In genomic region chr2:159755014-159755413, GRCh38 we compare ENCODE assay signal across 12 cellular contexts. TPM values are rescaled to one million over a fixed set of nuclear protein-coding genes. Genes with fewer than 3 reads are reported as not detected.
A peak's percentile ranks its signal among the peaks of the same experiment; 100 is the strongest.
DNase-seq lines count a peak whose midpoint lies in the region; ATAC-seq, FAIRE-seq and TF ChIP-seq lines count a peak whose summit lies in the region.
"Had no signal": no experiment of that assay in that cellular context is flagged by ENCODE, and none has a peak within 500 bp of the region (broad histone marks: within the 10 kb centered on the region; RNA-seq: fewer than 3 reads in every experiment).

No MANE protein-coding gene starts in this region.

- no peak overlapping the region for H3K4me2 ChIP-seq in PC-9
- H3K4me2 ChIP-seq in keratinocyte (ENCODE audit: control insufficient read depth, extremely low read depth, insufficient read depth, low read depth, low read length) = no peak overlapping the region
- H3K4me2 ChIP-seq: BLaER1 had no signal

- peaks cover 37% of the 10 kb centered on the region for H3K36me3 ChIP-seq in PC-9 (ENCODE audit: low read depth)
- peaks cover 13 to 23% of the 10 kb centered on the region in 2 experiments for H3K36me3 ChIP-seq in keratinocyte (ENCODE audit: control insufficient read depth in 2 of 2, extremely low read depth in 1 of 2, insufficient read depth in 2 of 2, low read length in 2 of 2)

- no peak for DNase-seq in Right ventricle myocardium superior
- DNase-seq in cardiac septum (ENCODE audit: low spot score) = no peak
- no peak for DNase-seq in GM12892 (ENCODE audit: insufficient read length)
- DNase-seq in PC-9 = no peak
- no peak for DNase-seq in keratinocyte (ENCODE audit: low read depth, low spot score)
- DNase-seq in kidney tubule cell (ENCODE audit: low spot score) = no peak
- DNase-seq in stimulated activated naive CD4-positive, alpha-beta T cell (lab: John Stamatoyannopoulos, UW) = no peak
- no peak for DNase-seq in dedifferentiated amniotic fluid mesenchymal stem cell (ENCODE audit: extremely low spot score)
- DNase-seq: AML-193 had no signal

- BruUV-seq in PC-9 (replicated peaks; lab: Mats Ljungman, UMichigan) = no TSS peak

- ATAC-seq in Right ventricle myocardium superior (ENCODE audit: poor library complexity) = peak; percentile 22

- H3K9me3 ChIP-seq in PC-9 (ENCODE audit: insufficient read depth, low read depth) = no peaks in the 10 kb centered on the region
- no peaks in the 10 kb centered on the region for H3K9me3 ChIP-seq in keratinocyte (ENCODE audit: control insufficient read depth, low read depth, low read length)
- H3K9me3 ChIP-seq: BLaER1 had no signal

- no peak overlapping the region for H3K9ac ChIP-seq in keratinocyte (ENCODE audit: control insufficient read depth, extremely low read depth, insufficient read depth, low read length)
- H3K9ac ChIP-seq: BLaER1, GM23248 had no signal

- no peaks in the 10 kb centered on the region for H3K9me2 ChIP-seq in PC-9 (ENCODE audit: insufficient read depth)

- H3K4me1 ChIP-seq in PC-9 (replicated peaks; ENCODE audit: insufficient read depth) (peaks cover 14% of the 10 kb centered on the region; the same call in 1 of the 2 replicates), keratinocyte (ENCODE audit: control insufficient read depth, extremely low read depth, insufficient read depth, low read length) (peaks cover 20% of the 10 kb centered on the region)
- H3K4me1 ChIP-seq: BLaER1 had no signal

- H2AFZ ChIP-seq in PC-9 = no peak overlapping the region
- no peak overlapping the region for H2AFZ ChIP-seq in keratinocyte (ENCODE audit: control insufficient read depth, low read length)
- H2AFZ ChIP-seq: GM23248 had no signal

- no peak for TF ChIP-seq POLR2A in GM12892 (IDR thresholded peaks at IDR 0.05; ENCODE audit: low read depth, low read length)

- peaks cover 11% of the 10 kb centered on the region; the same call in 1 of the 2 replicates for H3F3A ChIP-seq in PC-9 (ENCODE audit: insufficient read depth, low read depth)

- FAIRE-seq in GM12892 (lab: Jason Lieb, UNC) (peak; percentile 17), keratinocyte (lab: Jason Lieb, UNC) (peak; percentile 46)
- FAIRE-seq: GM18507 had no signal

- no peaks in the 10 kb centered on the region for H3K9me1 ChIP-seq in keratinocyte (ENCODE audit: control insufficient read depth, extremely low read depth, insufficient read depth, low read length)

- H3K79me2 ChIP-seq in PC-9 (ENCODE audit: low read depth) (peaks cover 35% of the 10 kb centered on the region), keratinocyte (ENCODE audit: control insufficient read depth, insufficient read depth, low read length) (peaks cover 63% of the 10 kb centered on the region)

- CTCF ChIA-PET in PC-9 (lab: Charles Lee) = interaction anchor here (0.5 kb wide), 1 partner anchor 185 kb away, joined by 3 read pairs; no protein-coding TSS in a partner anchor

- H3K27me3 ChIP-seq in PC-9 (ENCODE audit: insufficient read depth, low read depth) (no peaks in the 10 kb centered on the region), keratinocyte (ENCODE audit: control insufficient read depth, extremely low read depth, insufficient read depth, low read length) (no peaks in the 10 kb centered on the region)
- H3K27me3 ChIP-seq: BLaER1 had no signal

- H3K27ac ChIP-seq in PC-9 (peak overlapping the region; percentile 45; the same call in 1 of the 2 replicates), keratinocyte (ENCODE audit: control insufficient read depth, insufficient read depth, low read length) (peak overlapping the region; percentile 50)
- H3K27ac ChIP-seq: BLaER1 had no signal

- H3K4me3 ChIP-seq in PC-9 = no peak overlapping the region
- H3K4me3 ChIP-seq in keratinocyte (ENCODE audit: control insufficient read depth in 2 of 3, extremely low read depth in 1 of 3, insufficient read depth in 2 of 3, low read depth in 1 of 3, low read length in 3 of 3) = no peak overlapping the region
- H3K4me3 ChIP-seq: BLaER1, GM23248 had no signal

- POLR2A ChIA-PET in PC-9 (lab: Charles Lee; ENCODE audit: unreplicated experiment) = no interaction called here

- dilution Hi-C loops in keratinocyte (cut with MboI; ENCODE audit: extremely low pct_ligation_motif_present, low sequenced_read_pairs) = no loop called here

- H4K20me1 ChIP-seq in PC-9 (ENCODE audit: insufficient read depth) (peaks cover 14% of the 10 kb centered on the region; the same call in 1 of the 2 replicates), keratinocyte (ENCODE audit: control insufficient read depth, extremely low read depth, insufficient read depth, low read length) (peaks cover 14% of the 10 kb centered on the region)

- intact Hi-C loops in Right ventricle myocardium superior (cut with DNase I) = no loop called here
- intact Hi-C loops in cardiac septum (cut with DNase I) = no loop called here
- intact Hi-C loops in PC-9 (cut with micrococcal nuclease; ENCODE audit: unreplicated experiment) = no loop called here

- TF ChIP-seq CTCF in PC-9 (conservative IDR thresholded peaks at IDR 0.05) (no peak), keratinocyte (optimal IDR thresholded peaks at IDR 0.05 in 1 of 3, IDR thresholded peaks at IDR 0.05 in 1 of 3, conservative IDR thresholded peaks at IDR 0.05 in 1 of 3; ENCODE audit: extremely low read depth in 1 of 3, insufficient read depth in 2 of 3, low read length in 3 of 3) (no peak)

RNA-seq across cellular contexts. Expression of gene MARCHF7, which starts 42.7 kb away (rescaled TPM):
- total RNA-seq in Right ventricle myocardium superior (70.7 TPM), cardiac septum (86.5 TPM), PC-9 (2021) (33.2 and 38.3 TPM in 2 replicates)
- polyA plus RNA-seq in GM12892 (2012; ENCODE audit: missing spikeins) = 85.7 TPM
- 52.0 to 89.4 TPM (median 52.9 TPM) in 3 replicates for polyA plus RNA-seq in keratinocyte
- polyA plus RNA-seq in keratinocyte (2011; ENCODE audit: low read depth) = 100.0 TPM
- 27.6 and 68.4 TPM in 2 replicates for polyA plus RNA-seq in keratinocyte (2011; cell fraction: cytosol; rRNA removed)
- 90.1 and 127 TPM in 2 replicates for polyA plus RNA-seq in keratinocyte (2011; cell fraction: nucleus; rRNA removed)
- polyA plus RNA-seq in keratinocyte (2012; ENCODE audit: low replicate concordance) = 69.9 and 70.9 TPM in 2 replicates
- 16.1 to 70.5 TPM (median 33.6 TPM) in 3 replicates for polyA minus RNA-seq in keratinocyte
- polyA minus RNA-seq in keratinocyte (2011; cell fraction: cytosol; rRNA and poly(A)+ RNA removed) = 44.9 TPM
- polyA minus RNA-seq in keratinocyte (2011; cell fraction: nucleus; rRNA and poly(A)+ RNA removed) = 58.0 and 123 TPM in 2 replicates

RNA-seq across cellular contexts. Expression of gene CD302, which starts 43.0 kb away (rescaled TPM):
- total RNA-seq in Right ventricle myocardium superior = 19.7 TPM
- total RNA-seq in cardiac septum = 10.8 TPM
- 2.2 TPM for polyA plus RNA-seq in GM12892 (2012; ENCODE audit: missing spikeins)
- total RNA-seq in PC-9 (2021) = 1.5 and 2.6 TPM in 2 replicates
- 0.08 to 0.48 TPM (median 0.20 TPM) in 3 replicates for polyA plus RNA-seq in keratinocyte
- not detected for polyA plus RNA-seq in keratinocyte (2011; ENCODE audit: low read depth)
- polyA plus RNA-seq in keratinocyte (2011; cell fraction: cytosol; rRNA removed) = 0.04 and 0.07 TPM in 2 replicates
- 0.06 and 0.07 TPM in 2 replicates for polyA plus RNA-seq in keratinocyte (2011; cell fraction: nucleus; rRNA removed)
- 0.27 and 0.30 TPM in 2 replicates for polyA plus RNA-seq in keratinocyte (2012; ENCODE audit: low replicate concordance)
- 0.07 to 0.16 TPM in 2 of 3 replicates, not detected in the other for polyA minus RNA-seq in keratinocyte
- not detected for polyA minus RNA-seq in keratinocyte (2011; cell fraction: cytosol; rRNA and poly(A)+ RNA removed)
- 0.16 TPM in 1 of 2 replicates, not detected in the other for polyA minus RNA-seq in keratinocyte (2011; cell fraction: nucleus; rRNA and poly(A)+ RNA removed)
